ENCODE assay signal across 8 cellular contexts in the genomic region with DNA sequence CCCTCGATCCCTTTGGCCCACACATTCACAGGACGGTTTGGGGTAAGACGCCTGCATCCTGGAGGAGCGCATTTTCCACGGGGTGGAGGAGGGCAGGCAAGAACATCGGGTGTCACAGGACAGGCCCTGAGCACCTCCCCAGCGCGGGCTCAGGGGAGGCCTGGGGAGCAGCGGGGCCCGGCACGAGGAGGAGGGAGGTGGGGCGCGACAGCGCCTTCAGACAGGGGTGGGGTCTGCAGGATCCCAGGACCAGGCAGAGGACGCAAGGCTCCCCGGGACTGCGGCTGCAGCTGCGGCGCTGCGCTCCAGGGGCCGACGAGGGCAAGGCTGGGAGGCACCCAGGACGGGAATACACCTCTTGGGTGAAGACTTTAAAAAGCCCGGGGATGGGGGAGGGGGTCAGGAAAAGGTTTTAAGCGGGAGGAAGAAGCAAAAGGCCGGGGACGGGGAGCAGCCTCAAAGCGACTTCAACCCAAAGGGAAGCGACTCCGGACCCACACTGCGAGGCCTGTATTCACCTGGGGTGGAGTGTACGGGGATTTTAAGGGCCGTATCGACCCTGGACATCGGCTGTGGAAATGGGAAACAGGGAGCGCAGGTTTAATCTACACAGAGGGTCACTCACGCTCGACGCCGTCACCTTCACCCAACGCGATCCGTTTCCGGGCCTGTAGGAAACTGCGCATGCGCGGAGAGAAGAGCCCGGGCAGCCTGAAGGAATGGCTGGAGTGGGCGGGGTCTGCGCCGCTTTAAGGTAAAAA. TPM values are rescaled to one million over a fixed set of nuclear protein-coding genes. Genes with fewer than 3 reads are reported as not detected.
DNase-seq lines count a peak whose midpoint lies in the region; ATAC-seq and TF ChIP-seq lines count a peak whose summit lies in the region.

A gene (minus strand): TSS at position 680 of the 761 bp plus-strand sequence. CDS start 10,234 bp downstream, outside the sequence.

- H3K79me2 ChIP-seq in OCI-LY1 (ENCODE audit: insufficient read depth, low read length), result no peaks in the 10 kb centered on the region

- H3F3A ChIP-seq in OCI-LY1 (ENCODE audit: insufficient read depth, low read length), result no peaks in the 10 kb centered on the region

- no peak for TF ChIP-seq CTCF in OCI-LY1 (IDR thresholded peaks at IDR 0.05; ENCODE audit: low read length)
- TF ChIP-seq CTCF in adrenal gland (IDR thresholded peaks at IDR 0.05), result no peak
- TF ChIP-seq CTCF in heart left ventricle (IDR thresholded peaks at IDR 0.05), result no peak
- no peak for TF ChIP-seq CTCF in testis (IDR thresholded peaks at IDR 0.05)

- 0 to 3% (median 2%) methylated on average over 41 to 51 of the region's 51 CpGs for WGBS in adrenal gland, 4 donors
- WGBS in heart left ventricle, 4 donors, result 0 to 1% (median 1%) methylated on average over 44 to 51 of the region's 51 CpGs
- WGBS in testis, 2 donors, result 1% methylated on average over 32 to 50 of the region's 51 CpGs

- H3K27me3 ChIP-seq in OCI-LY1 (ENCODE audit: insufficient read depth, low read length), result no peaks in the 10 kb centered on the region
- H3K27me3 ChIP-seq in adrenal gland, result no peaks in the 10 kb centered on the region
- no peaks in the 10 kb centered on the region for H3K27me3 ChIP-seq in heart left ventricle
- H3K27me3 ChIP-seq in testis, result no peaks in the 10 kb centered on the region

- H3K27ac ChIP-seq in OCI-LY1 (ENCODE audit: low read depth, low read length, poor library complexity, severe bottlenecking), result no peak within 1 kb of the TSS
- H3K27ac ChIP-seq in adrenal gland, result peak within 1 kb of the TSS; percentile 53 to 97 (median 92)
- peak within 1 kb of the TSS; percentile 66 to 92 (median 86) for H3K27ac ChIP-seq in heart left ventricle
- H3K27ac ChIP-seq in testis, result peak within 1 kb of the TSS; percentile 3 to 70

- H3K4me1 ChIP-seq in OCI-LY1 (ENCODE audit: insufficient read depth, low read length, severe bottlenecking), result no peaks in the 10 kb centered on the region
- peaks cover 22 to 31% of the 10 kb centered on the region in 2 donors for H3K4me1 ChIP-seq in adrenal gland (replicated peaks in 1 of 2)
- H3K4me1 ChIP-seq in heart left ventricle, result peaks cover 0 to 34% (median 17%) of the 10 kb centered on the region in 12 donors
- H3K4me1 ChIP-seq in testis, result peaks cover 9% of the 10 kb centered on the region

- H3K36me3 ChIP-seq in OCI-LY1 (ENCODE audit: insufficient read depth, low read length) (no peaks in the 10 kb centered on the region), adrenal gland (replicated peaks in 1 of 2) (no peaks in the 10 kb centered on the region), heart left ventricle (no peaks in the 10 kb centered on the region), testis (ENCODE audit: low read depth, missing control alignments) (no peaks in the 10 kb centered on the region)

- ATAC-seq in heart left ventricle (peak; percentile 91 to 96 (median 94)), HG02981 (IDR thresholded peaks at IDR 0.05; ENCODE audit: unreplicated experiment) (no peak)

- TF ChIP-seq POLR2A in adrenal gland (IDR thresholded peaks at IDR 0.05), result peak in 1 of 2 donors; percentile 86
- TF ChIP-seq POLR2A in heart left ventricle (IDR thresholded peaks at IDR 0.05), result peak in 1 of 2 donors; percentile 31
- TF ChIP-seq POLR2A in testis (IDR thresholded peaks at IDR 0.05), result no peak

- peak within 1 kb of the TSS; percentile 63 for H3K4me2 ChIP-seq in OCI-LY1 (ENCODE audit: low read length)

- peaks cover 5% of the 10 kb centered on the region; the same call in 1 of the 2 replicates for H3K9me3 ChIP-seq in OCI-LY1 (ENCODE audit: low read length)
- no peaks in the 10 kb centered on the region for H3K9me3 ChIP-seq in adrenal gland (replicated peaks in 1 of 3)
- H3K9me3 ChIP-seq in heart left ventricle, result peaks cover 0 to 34% (median 0%) of the 10 kb centered on the region in 12 donors
- H3K9me3 ChIP-seq in testis, result no peaks in the 10 kb centered on the region

- intact Hi-C loops in adrenal gland (cut with DNase I), result no loop called here
- intact Hi-C loops in heart left ventricle (cut with DNase I), result loop anchor here in 2 of 10 donors (1.0 to 5.0 kb wide), 2 partner anchors 29 to 55 kb away; a partner anchor contains a TSS
- intact Hi-C loops in testis (cut with DNase I; ENCODE audit: low total_unique reads), result no loop called here

- peak; percentile 43 for DNase-seq in GF-D8 (lab: John Stamatoyannopoulos, UW)
- peak; percentile 85 to 92 (median 91) for DNase-seq in adrenal gland
- peak; percentile 89 to 94 (median 91) for DNase-seq in heart left ventricle
- DNase-seq in nucleus accumbens (lab: John Stamatoyannopoulos, UW), result peak in 54 of 56 donors; percentile 30 to 92 (median 71)
- DNase-seq in testis, result peak; percentile 91
- DNase-seq in NOMO-1 (lab: John Stamatoyannopoulos, UW; ENCODE audit: unreplicated experiment in 2 of 2), result no peak

- H2AFZ ChIP-seq in OCI-LY1 (ENCODE audit: low read length), result no peak within 1 kb of the TSS

- H3K9ac ChIP-seq in OCI-LY1 (ENCODE audit: low read length), result peak within 1 kb of the TSS; percentile 60

- H4K20me1 ChIP-seq in OCI-LY1 (ENCODE audit: insufficient read depth, low read length), result no peaks in the 10 kb centered on the region

- H3K9me2 ChIP-seq in OCI-LY1 (ENCODE audit: low read depth, low read length), result no peaks in the 10 kb centered on the region

- H3K4me3 ChIP-seq in OCI-LY1 (ENCODE audit: low read depth, low read length, poor library complexity, severe bottlenecking), result peak within 1 kb of the TSS; percentile 62
- H3K4me3 ChIP-seq in adrenal gland, result peak within 1 kb of the TSS; percentile 23 to 73 (median 42)
- H3K4me3 ChIP-seq in heart left ventricle, result peak within 1 kb of the TSS; percentile 50 to 86 (median 70)
- H3K4me3 ChIP-seq in testis, result peak within 1 kb of the TSS; percentile 73 to 74

RNA-seq across cellular contexts. Expression of the gene that starts here (rescaled TPM):
- total RNA-seq in adrenal gland (10 to 100 TPM; 20.3 to 48.8 (median 35.0) TPM), heart left ventricle (10 to 100 TPM; 12.8 to 38.6 (median 21.4) TPM), testis (10 to 100 TPM; 43.8 to 63.8 TPM)
- polyA plus RNA-seq in adrenal gland (10 to 100 TPM; 17.5 to 45.4 (median 42.0) TPM), heart left ventricle (10 to 100 TPM; 15.2 to 17.6 TPM), testis (ENCODE audit: insufficient read depth, low read depth, low replicate concordance) (42.5 TPM)

Comparison
In these comparisons a context has a peak if more than half of its experiments do, and no peak if none do; other contexts are left out.
1. DNase-seq: peak in GF-D8 (single experiment), adrenal gland (7 of 7), heart left ventricle (5 of 5), nucleus accumbens (54 of 56) and testis (single experiment); none in NOMO-1 (0 of 2).
2. Peak in every context shown above with its lines, with median percentiles within 50 percentile points of each other: H3K4me3 ChIP-seq.